In the genomic region with DNA sequence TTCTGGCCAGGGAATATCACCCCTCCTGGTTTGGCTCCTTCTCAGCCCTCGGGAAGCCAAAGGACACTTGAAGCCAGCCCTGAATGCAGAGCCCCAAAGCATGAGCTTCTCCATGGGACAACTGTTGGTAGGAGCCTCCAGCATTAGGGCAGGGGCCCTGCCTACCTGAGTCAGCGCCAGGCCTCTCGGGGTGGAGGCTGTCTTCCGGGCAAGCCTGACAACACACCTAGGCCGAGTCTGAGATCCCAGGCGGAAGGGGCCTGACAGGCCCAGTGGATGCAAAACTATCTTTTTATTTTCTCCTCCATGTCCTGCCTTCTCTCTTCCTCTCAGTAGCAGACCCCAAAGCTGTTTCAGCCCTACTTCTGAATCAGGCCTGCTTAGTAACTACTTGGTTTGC, we compare ENCODE assay signal across 11 cellular contexts. TPM values are rescaled to one million over a fixed set of nuclear protein-coding genes. Genes with fewer than 3 reads are reported as not detected.
DNase-seq lines count a peak whose midpoint lies in the region; ATAC-seq and TF ChIP-seq lines count a peak whose summit lies in the region.
"Had no signal": no experiment of that assay in that cellular context is flagged by ENCODE, and none has a peak within 500 bp of the region (broad histone marks: within the 10 kb centered on the region; RNA-seq: fewer than 3 reads in every experiment).

No MANE protein-coding gene starts in this region.

- peak overlapping the region in 3 of 59 donors; percentile 40 to 46 (median 42) for H3K4me3 ChIP-seq in dorsolateral prefrontal cortex
- H3K4me3 ChIP-seq in muscle layer of duodenum (ENCODE audit: low read depth in 1 of 2, low read length in 2 of 2) = peak overlapping the region; percentile 40 to 47

- ATAC-seq in stimulated activated naive CD8-positive, alpha-beta T cell treated with anti-CD3 and anti-CD28 coated beads, Interleukin-15, Interleukin-2, amounts not matched to agents 100 U/mL and 50 U/mL, for 24 hours = no peak
- no peak for ATAC-seq in HG02852 (IDR thresholded peaks at IDR 0.05; ENCODE audit: unreplicated experiment)

- no peak for DNase-seq in stimulated activated naive CD8-positive, alpha-beta T cell treated with anti-CD3 and anti-CD28 coated beads, Interleukin-15, Interleukin-2, amounts not matched to agents 100 U/mL and 50 U/mL, for 24 hours
- DNase-seq in dorsolateral prefrontal cortex (no peak), NCI-H187 treated with DMSO at 0.1 percent for 48 hours (lab: John Stamatoyannopoulos, UW) (no peak), RPMI8226 (no peak), LoVo (ENCODE audit: low spot score) (no peak)
- DNase-seq: C1 segment of cervical spinal cord, islet precursor cell, NCI-H510A had no signal

- peak overlapping the region; percentile 47 for H3K4me3 Mint-ChIP-seq in stimulated activated naive CD8-positive, alpha-beta T cell treated with anti-CD3 and anti-CD28 coated beads, Interleukin-15, Interleukin-2, amounts not matched to agents 100 ng/mL and 50 ng/mL, for 24 hours

- peaks cover 22% of the 10 kb centered on the region for H3K36me3 Mint-ChIP-seq in stimulated activated naive CD8-positive, alpha-beta T cell treated with anti-CD3 and anti-CD28 coated beads, Interleukin-15, Interleukin-2, amounts not matched to agents 100 ng/mL and 50 ng/mL, for 24 hours (ENCODE audit: low read depth)

- intact Hi-C loops in dorsolateral prefrontal cortex (cut with DNase I) = no loop called here

- no peak overlapping the region for H3K27ac Mint-ChIP-seq in stimulated activated naive CD8-positive, alpha-beta T cell treated with anti-CD3 and anti-CD28 coated beads, Interleukin-15, Interleukin-2, amounts not matched to agents 100 ng/mL and 50 ng/mL, for 24 hours

- no peaks in the 10 kb centered on the region for H3K9me3 ChIP-seq in muscle layer of duodenum (ENCODE audit: control insufficient read depth in 1 of 2, low read length in 2 of 2)

- TF ChIP-seq CTCF in dorsolateral prefrontal cortex (IDR thresholded peaks at IDR 0.05 in 54 of 56, conservative IDR thresholded peaks at IDR 0.05 in 2 of 56; ENCODE audit: low read depth in 1 of 56, partially characterized antibody in 56 of 56) = no peak

- peaks cover 70% of the 10 kb centered on the region for H3K4me1 Mint-ChIP-seq in stimulated activated naive CD8-positive, alpha-beta T cell treated with anti-CD3 and anti-CD28 coated beads, Interleukin-15, Interleukin-2, amounts not matched to agents 100 ng/mL and 50 ng/mL, for 24 hours (ENCODE audit: low read depth)

- H3K27me3 Mint-ChIP-seq in stimulated activated naive CD8-positive, alpha-beta T cell treated with anti-CD3 and anti-CD28 coated beads, Interleukin-15, Interleukin-2, amounts not matched to agents 100 ng/mL and 50 ng/mL, for 24 hours = no peaks in the 10 kb centered on the region

- no peaks in the 10 kb centered on the region for H3K27me3 ChIP-seq in dorsolateral prefrontal cortex
- no peaks in the 10 kb centered on the region for H3K27me3 ChIP-seq in muscle layer of duodenum (ENCODE audit: low read depth, low read length)

- no peaks in the 10 kb centered on the region for H3K36me3 ChIP-seq in muscle layer of duodenum (ENCODE audit: control insufficient read depth in 1 of 2, insufficient read depth in 2 of 2, low read length in 2 of 2)

- H3K4me1 ChIP-seq in muscle layer of duodenum (ENCODE audit: control insufficient read depth in 1 of 2, insufficient read depth in 2 of 2, low read length in 2 of 2) = peaks cover 12 to 39% of the 10 kb centered on the region in 2 donors

- H3K9me3 Mint-ChIP-seq in stimulated activated naive CD8-positive, alpha-beta T cell treated with anti-CD3 and anti-CD28 coated beads, Interleukin-15, Interleukin-2, amounts not matched to agents 100 ng/mL and 50 ng/mL, for 24 hours = no peaks in the 10 kb centered on the region

- H3K27ac ChIP-seq in dorsolateral prefrontal cortex (peak overlapping the region in 48 of 59 donors; percentile 13 to 83 (median 66)), muscle layer of duodenum (ENCODE audit: low read length) (peak overlapping the region; percentile 50)

RNA-seq across cellular contexts. Expression of a gene that starts 27.6 kb away (rescaled TPM):
- total RNA-seq in dorsolateral prefrontal cortex = 10 to 100 TPM in 73 of 120 experiments, 1 to 10 TPM in 47; 4.7 to 20.2 (median 10.9) TPM

RNA-seq across cellular contexts. Expression of a gene that starts 49.5 kb away (rescaled TPM):
- 10 to 100 TPM; 18.7 to 46.0 (median 26.4) TPM for total RNA-seq in dorsolateral prefrontal cortex

RNA-seq across cellular contexts. Expression of a gene that starts 50.4 kb away (rescaled TPM):
- total RNA-seq in dorsolateral prefrontal cortex = 10 to 100 TPM; 47.0 to 75.5 (median 57.9) TPM
